1 cellular context compared by ENCODE assay signal in genomic region chr3:9395570-9396300, GRCh38.
TF ChIP-seq lines count a peak whose summit lies in the region.

No MANE protein-coding gene starts in this region.

TF ChIP-seq in HepG2, 621 proteins besides CTCF, POLR2A, EP300 and RAD21:
- TF ChIP-seq ZNF407 (CRISPR knock-in tag; IDR thresholded peaks at IDR 0.05; ENCODE audit: not compliant biosample characterization) (no peak), POLR2G (IDR thresholded peaks at IDR 0.05; ENCODE audit: low read depth, low read length) (0 out of 2 replicates have a peak, but pooled peaks have one; percentile 2), ZNF235 (CRISPR knock-in tag; IDR thresholded peaks at IDR 0.05; ENCODE audit: borderline replicate concordance) (0 out of 2 replicates have a peak, but pooled peaks have one; percentile 8), GABPA (IDR thresholded peaks at IDR 0.05; ENCODE audit: low read depth, low read length) (no peak), GABPA (CRISPR knock-in tag; IDR thresholded peaks at IDR 0.05; ENCODE audit: low read depth) (peak; percentile 21; the same call in 1 of the 2 replicates), ZNF768 (CRISPR knock-in tag; IDR thresholded peaks at IDR 0.05) (no peak), CHD2 (IDR thresholded peaks at IDR 0.05; ENCODE audit: low read depth, low read length) (no peak), ZNF441 (CRISPR knock-in tag; IDR thresholded peaks at IDR 0.05; ENCODE audit: borderline replicate concordance) (no peak), RBM22 (optimal IDR thresholded peaks at IDR 0.05; ENCODE audit: low read length) (peak; percentile 19), BORCS8-MEF2B (CRISPR knock-in tag; IDR thresholded peaks at IDR 0.05) (0 out of 2 replicates have a peak, but pooled peaks have one; percentile 6), FOXP4 (CRISPR knock-in tag; IDR thresholded peaks at IDR 0.05) (0 out of 2 replicates have a peak, but pooled peaks have one; percentile 14), ZNF160 (CRISPR knock-in tag; IDR thresholded peaks at IDR 0.05) (0 out of 2 replicates have a peak, but pooled peaks have one; percentile 6), SSRP1 (CRISPR knock-in tag; IDR thresholded peaks at IDR 0.05) (0 out of 2 replicates have a peak, but pooled peaks have one; percentile 22), HNF4G (IDR thresholded peaks at IDR 0.05; ENCODE audit: borderline replicate concordance, low read depth, low read length) (no peak), HNF4G (CRISPR knock-in tag; IDR thresholded peaks at IDR 0.05; ENCODE audit: borderline replicate concordance, low read depth) (no peak), ZNF816 (CRISPR knock-in tag; IDR thresholded peaks at IDR 0.05; ENCODE audit: borderline replicate concordance) (0 out of 2 replicates have a peak, but pooled peaks have one; percentile 52)
